In the genomic region with DNA sequence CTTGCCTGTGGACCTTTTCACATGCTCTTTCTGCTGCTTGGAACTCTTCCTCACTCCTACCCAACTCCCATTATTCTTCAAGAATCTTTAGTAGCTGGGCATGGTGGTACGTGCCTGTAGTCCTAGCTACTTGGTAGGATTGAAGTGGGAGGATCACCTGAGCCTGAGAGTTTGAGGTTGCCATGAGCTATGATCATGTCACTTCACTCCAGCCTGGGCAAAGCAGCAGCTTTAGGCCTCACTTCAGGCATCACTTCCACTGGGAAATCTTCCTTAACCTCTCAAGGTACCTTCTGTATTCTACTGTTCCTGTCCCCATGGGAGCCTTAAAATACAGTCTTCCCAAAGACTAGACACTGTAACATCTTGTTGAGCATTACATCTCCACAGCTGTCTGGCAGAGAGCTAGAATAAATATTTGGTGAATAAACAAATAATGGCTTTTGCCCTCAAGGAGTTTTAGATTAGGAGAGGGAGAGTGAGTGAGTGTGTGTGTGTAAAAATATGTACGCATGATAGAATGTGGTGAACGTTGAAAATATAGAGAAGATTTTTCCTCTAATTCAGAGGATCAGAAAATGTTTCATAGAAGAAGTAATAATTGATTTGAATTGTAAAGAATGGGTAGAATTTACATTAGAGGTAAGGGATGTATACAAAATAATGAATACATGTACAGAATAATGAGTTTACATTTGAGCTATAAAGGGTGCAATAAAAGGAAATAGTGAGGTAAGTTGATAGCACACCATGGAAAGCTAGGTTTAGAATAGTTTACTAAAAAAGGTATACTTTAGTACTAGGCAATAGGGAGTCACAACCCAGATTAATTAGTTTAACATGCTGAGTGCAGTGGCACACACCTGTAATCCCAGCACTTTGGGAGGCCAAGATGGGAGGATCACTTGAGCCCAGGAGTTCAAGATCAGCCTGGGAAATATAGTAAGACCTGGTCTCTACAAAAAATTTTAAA, we compare ENCODE assay signal across 1 cellular context.
TF ChIP-seq lines count a peak whose summit lies in the region.

No MANE protein-coding gene starts in this region.

TF ChIP-seq in HepG2, 621 proteins besides CTCF, POLR2A, EP300 and RAD21:
- TF ChIP-seq SAP130 (CRISPR knock-in tag; IDR thresholded peaks at IDR 0.05; ENCODE audit: low read depth) = 0 out of 2 replicates have a peak, but pooled peaks have one; percentile 16
- TF ChIP-seq RXRA (CRISPR knock-in tag; IDR thresholded peaks at IDR 0.05) = no peak
- TF ChIP-seq, protein P1, sequence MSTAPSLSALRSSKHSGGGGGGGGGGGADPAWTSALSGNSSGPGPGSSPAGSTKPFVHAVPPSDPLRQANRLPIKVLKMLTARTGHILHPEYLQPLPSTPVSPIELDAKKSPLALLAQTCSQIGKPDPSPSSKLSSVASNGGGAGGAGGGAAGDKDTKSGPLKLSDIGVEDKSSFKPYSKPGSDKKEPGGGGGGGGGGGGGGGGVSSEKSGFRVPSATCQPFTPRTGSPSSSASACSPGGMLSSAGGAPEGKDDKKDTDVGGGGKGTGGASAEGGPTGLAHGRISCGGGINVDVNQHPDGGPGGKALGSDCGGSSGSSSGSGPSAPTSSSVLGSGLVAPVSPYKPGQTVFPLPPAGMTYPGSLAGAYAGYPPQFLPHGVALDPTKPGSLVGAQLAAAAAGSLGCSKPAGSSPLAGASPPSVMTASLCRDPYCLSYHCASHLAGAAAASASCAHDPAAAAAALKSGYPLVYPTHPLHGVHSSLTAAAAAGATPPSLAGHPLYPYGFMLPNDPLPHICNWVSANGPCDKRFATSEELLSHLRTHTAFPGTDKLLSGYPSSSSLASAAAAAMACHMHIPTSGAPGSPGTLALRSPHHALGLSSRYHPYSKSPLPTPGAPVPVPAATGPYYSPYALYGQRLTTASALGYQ (CRISPR knock-in tag; IDR thresholded peaks at IDR 0.05) = no peak
- TF ChIP-seq GATAD2A (CRISPR knock-in tag; IDR thresholded peaks at IDR 0.05) = 0 out of 2 replicates have a peak, but pooled peaks have one; percentile 21
- TF ChIP-seq, protein P2, sequence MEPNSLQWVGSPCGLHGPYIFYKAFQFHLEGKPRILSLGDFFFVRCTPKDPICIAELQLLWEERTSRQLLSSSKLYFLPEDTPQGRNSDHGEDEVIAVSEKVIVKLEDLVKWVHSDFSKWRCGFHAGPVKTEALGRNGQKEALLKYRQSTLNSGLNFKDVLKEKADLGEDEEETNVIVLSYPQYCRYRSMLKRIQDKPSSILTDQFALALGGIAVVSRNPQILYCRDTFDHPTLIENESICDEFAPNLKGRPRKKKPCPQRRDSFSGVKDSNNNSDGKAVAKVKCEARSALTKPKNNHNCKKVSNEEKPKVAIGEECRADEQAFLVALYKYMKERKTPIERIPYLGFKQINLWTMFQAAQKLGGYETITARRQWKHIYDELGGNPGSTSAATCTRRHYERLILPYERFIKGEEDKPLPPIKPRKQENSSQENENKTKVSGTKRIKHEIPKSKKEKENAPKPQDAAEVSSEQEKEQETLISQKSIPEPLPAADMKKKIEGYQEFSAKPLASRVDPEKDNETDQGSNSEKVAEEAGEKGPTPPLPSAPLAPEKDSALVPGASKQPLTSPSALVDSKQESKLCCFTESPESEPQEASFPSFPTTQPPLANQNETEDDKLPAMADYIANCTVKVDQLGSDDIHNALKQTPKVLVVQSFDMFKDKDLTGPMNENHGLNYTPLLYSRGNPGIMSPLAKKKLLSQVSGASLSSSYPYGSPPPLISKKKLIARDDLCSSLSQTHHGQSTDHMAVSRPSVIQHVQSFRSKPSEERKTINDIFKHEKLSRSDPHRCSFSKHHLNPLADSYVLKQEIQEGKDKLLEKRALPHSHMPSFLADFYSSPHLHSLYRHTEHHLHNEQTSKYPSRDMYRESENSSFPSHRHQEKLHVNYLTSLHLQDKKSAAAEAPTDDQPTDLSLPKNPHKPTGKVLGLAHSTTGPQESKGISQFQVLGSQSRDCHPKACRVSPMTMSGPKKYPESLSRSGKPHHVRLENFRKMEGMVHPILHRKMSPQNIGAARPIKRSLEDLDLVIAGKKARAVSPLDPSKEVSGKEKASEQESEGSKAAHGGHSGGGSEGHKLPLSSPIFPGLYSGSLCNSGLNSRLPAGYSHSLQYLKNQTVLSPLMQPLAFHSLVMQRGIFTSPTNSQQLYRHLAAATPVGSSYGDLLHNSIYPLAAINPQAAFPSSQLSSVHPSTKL (CRISPR knock-in tag; IDR thresholded peaks at IDR 0.05) = 0 out of 2 replicates have a peak, but pooled peaks have one; percentile 26
- TF ChIP-seq, protein P3, sequence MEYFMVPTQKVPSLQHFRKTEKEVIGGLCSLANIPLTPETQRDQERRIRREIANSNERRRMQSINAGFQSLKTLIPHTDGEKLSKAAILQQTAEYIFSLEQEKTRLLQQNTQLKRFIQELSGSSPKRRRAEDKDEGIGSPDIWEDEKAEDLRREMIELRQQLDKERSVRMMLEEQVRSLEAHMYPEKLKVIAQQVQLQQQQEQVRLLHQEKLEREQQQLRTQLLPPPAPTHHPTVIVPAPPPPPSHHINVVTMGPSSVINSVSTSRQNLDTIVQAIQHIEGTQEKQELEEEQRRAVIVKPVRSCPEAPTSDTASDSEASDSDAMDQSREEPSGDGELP (IDR thresholded peaks at IDR 0.05; ENCODE audit: borderline replicate concordance, low read depth) = peak; percentile 59; the same call in 1 of the 2 replicates
